20 cellular contexts compared by ENCODE assay signal in the genomic region with DNA sequence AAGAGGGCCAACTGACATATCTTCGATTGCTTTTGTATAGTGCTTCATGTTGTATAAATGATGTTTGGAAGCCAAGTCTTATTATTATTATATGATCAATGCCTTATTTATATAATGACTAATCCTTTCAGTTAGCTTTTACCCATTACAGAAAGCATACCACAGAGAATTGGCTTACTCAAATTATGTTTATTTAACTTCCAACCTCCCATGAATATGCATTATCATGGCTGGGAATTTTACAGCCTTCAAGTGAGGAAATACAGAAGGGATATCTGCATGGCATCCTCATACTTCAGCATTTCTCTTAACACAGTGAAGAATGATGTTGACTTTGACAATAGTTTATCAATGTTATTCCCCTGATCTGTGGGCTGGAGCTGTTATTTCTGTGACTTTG.
DNase-seq lines count a peak whose midpoint lies in the region; ATAC-seq and TF ChIP-seq lines count a peak whose summit lies in the region.
"Had no signal": no experiment of that assay in that cellular context is flagged by ENCODE, and none has a peak within 500 bp of the region (broad histone marks: within the 10 kb centered on the region; RNA-seq: fewer than 3 reads in every experiment).

No MANE protein-coding gene starts in this region.

- H3K27ac ChIP-seq in fibroblast of lung (ENCODE audit: insufficient read depth, low read length) (no peak overlapping the region), WERI-Rb-1 (no peak overlapping the region)
- H3K27ac ChIP-seq: A549, BLaER1, PC-9 had no signal

- no peaks in the 10 kb centered on the region for H3K36me3 ChIP-seq in fibroblast of lung (ENCODE audit: control insufficient read depth, insufficient read depth, low read length)
- H3K36me3 ChIP-seq in WERI-Rb-1 = no peaks in the 10 kb centered on the region
- H3K36me3 ChIP-seq: BLaER1 had no signal

- H2AFZ ChIP-seq in fibroblast of lung (ENCODE audit: low read length) = no peak overlapping the region
- H2AFZ ChIP-seq: PC-9 had no signal

- no peak overlapping the region for H3K4me3 ChIP-seq in fibroblast of lung (replicated peaks in 1 of 4; ENCODE audit: control extremely low read depth in 1 of 4, insufficient read depth in 1 of 4, low read depth in 3 of 4, low read length in 4 of 4)
- H3K4me3 ChIP-seq in WERI-Rb-1 (ENCODE audit: low read depth, low read length) = no peak overlapping the region
- H3K4me3 ChIP-seq: A549, BLaER1, PC-9 had no signal

- peak; percentile 51 to 57 for DNase-seq in NCI-H526 (lab: John Stamatoyannopoulos, UW)
- peak; percentile 49 for DNase-seq in astrocyte of the hippocampus (ENCODE audit: low read depth, low spot score)
- peak; percentile 53 to 81 for DNase-seq in fibroblast of lung (ENCODE audit: low read depth in 2 of 2)
- peak; percentile 41 for DNase-seq in renal cortical epithelial cell (ENCODE audit: low read depth)
- no peak for DNase-seq in WERI-Rb-1
- no peak for DNase-seq in RKO (ENCODE audit: low spot score)
- DNase-seq: CD4-positive, alpha-beta memory T cell; DMS153; GF-D8; KG1; MV-4-11; NCI-H187; NCI-H2107; NCI-H510A; PC-9 had no signal

- no peak overlapping the region for H3K9ac ChIP-seq in fibroblast of lung (ENCODE audit: insufficient read depth, low read length)
- H3K9ac ChIP-seq: BLaER1 had no signal

- H3K4me1 ChIP-seq in fibroblast of lung (ENCODE audit: control insufficient read depth, extremely low read depth, insufficient read depth, low read length) = peaks cover 9% of the 10 kb centered on the region
- H3K4me1 ChIP-seq: BLaER1 had no signal

- H3K4me2 ChIP-seq in fibroblast of lung (ENCODE audit: extremely low read depth, insufficient read depth, low read length) = no peak overlapping the region
- H3K4me2 ChIP-seq: A549, BLaER1, PC-9 had no signal

- H3K79me2 ChIP-seq in fibroblast of lung (ENCODE audit: control insufficient read depth, insufficient read depth, low read length) = no peaks in the 10 kb centered on the region

- H3K27me3 ChIP-seq in fibroblast of lung (ENCODE audit: control insufficient read depth, insufficient read depth, low read length) = no peaks in the 10 kb centered on the region
- no peaks in the 10 kb centered on the region for H3K27me3 ChIP-seq in WERI-Rb-1 (ENCODE audit: insufficient read depth, low read depth, severe bottlenecking)
- H3K27me3 ChIP-seq: BLaER1 had no signal

- ATAC-seq in HG02798 (IDR thresholded peaks at IDR 0.05; ENCODE audit: poor library complexity, unreplicated experiment) (no peak), HG02759 (IDR thresholded peaks at IDR 0.05; ENCODE audit: unreplicated experiment) (no peak)
- ATAC-seq: A549, HepG2 had no signal

- TF ChIP-seq CTCF in fibroblast of lung (conservative IDR thresholded peaks at IDR 0.05 in 1 of 2, IDR thresholded peaks at IDR 0.05 in 1 of 2; ENCODE audit: low read depth in 1 of 2, low read length in 2 of 2) = no peak
- no peak for TF ChIP-seq CTCF in WERI-Rb-1 (IDR thresholded peaks at IDR 0.05; ENCODE audit: low read depth, low read length)

- no peaks in the 10 kb centered on the region for H3K9me3 ChIP-seq in fibroblast of lung (ENCODE audit: control insufficient read depth, insufficient read depth, low read depth, low read length)
- no peaks in the 10 kb centered on the region for H3K9me3 ChIP-seq in WERI-Rb-1 (ENCODE audit: severe bottlenecking)
- H3K9me3 ChIP-seq: A549, BLaER1 had no signal

- H4K20me1 ChIP-seq in fibroblast of lung (ENCODE audit: control insufficient read depth, extremely low read depth, insufficient read depth, low read length) = no peaks in the 10 kb centered on the region
- H4K20me1 ChIP-seq: BLaER1 had no signal

Comparison
In these comparisons a context has a peak if more than half of its experiments do, and no peak if none do; other contexts are left out.
1. DNase-seq: peak in NCI-H526 (2 of 2), astrocyte of the hippocampus (single experiment), fibroblast of lung (2 of 2) and renal cortical epithelial cell (single experiment); none in WERI-Rb-1 (single experiment) and RKO (single experiment).